4 cellular contexts compared by ENCODE assay signal in genomic region chr1:149820387-149820786, GRCh38. TPM values are rescaled to one million over a fixed set of nuclear protein-coding genes. Genes with fewer than 3 reads are reported as not detected.
"Had no signal": no experiment of that assay in that cellular context is flagged by ENCODE, and none has a peak within 500 bp of the region (broad histone marks: within the 10 kb centered on the region; RNA-seq: fewer than 3 reads in every experiment).

No MANE protein-coding gene starts in this region.

RNA-seq across cellular contexts. Expression of gene FCGR1A, which starts 37.9 kb away (rescaled TPM):
- total RNA-seq: LHCN-M2, M059J, MCF 10A, NCI-H460 had no signal
